Comparison of ENCODE assay signal across 11 cellular contexts in the genomic region with DNA sequence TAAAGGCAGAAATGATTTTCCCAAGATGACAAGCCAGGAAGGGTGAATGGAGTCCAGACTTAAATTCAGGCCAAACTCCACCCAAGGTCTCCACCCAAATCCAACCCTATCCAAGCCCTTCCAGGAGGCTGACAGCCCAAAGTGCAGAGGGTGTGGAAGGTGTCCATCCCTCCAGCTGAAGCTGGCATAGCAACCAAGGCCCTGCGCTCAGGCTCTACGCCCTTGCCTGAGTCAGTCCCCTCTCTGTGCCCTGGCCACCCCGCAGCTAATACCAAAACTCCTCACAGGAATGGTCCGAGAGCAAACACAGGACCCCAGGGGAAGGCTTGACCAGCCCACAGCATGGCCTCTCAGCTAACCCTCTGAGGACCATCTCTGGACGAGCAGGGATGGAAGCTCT. TPM values are rescaled to one million over a fixed set of nuclear protein-coding genes. Genes with fewer than 3 reads are reported as not detected.
A peak's percentile ranks its signal among the peaks of the same experiment; 100 is the strongest.
DNase-seq lines count a peak whose midpoint lies in the region; ATAC-seq and TF ChIP-seq lines count a peak whose summit lies in the region.
"Had no signal": no experiment of that assay in that cellular context is flagged by ENCODE, and none has a peak within 500 bp of the region (broad histone marks: within the 10 kb centered on the region; RNA-seq: fewer than 3 reads in every experiment).

No MANE protein-coding gene starts in this region.

- DNase-seq in colonic mucosa: peak; percentile 68
- no peak for DNase-seq in mesenchymal stem cell
- no peak for DNase-seq in smooth muscle cell (lab: John Stamatoyannopoulos, UW; ENCODE audit: unreplicated experiment)
- no peak for DNase-seq in effector memory CD4-positive, alpha-beta T cell
- DNase-seq in stimulated activated CD4-positive, alpha-beta T cell treated with anti-CD3 and anti-CD28 coated beads, Interleukin-1b, Interleukin-23, amount 100 ng/mL, for 48 hours: no peak
- DNase-seq: DMS53, NCI-H2227 treated with DMSO at 0.1 percent for 48 hours had no signal

- no peak overlapping the region for H2BK5ac ChIP-seq in mesenchymal stem cell (ENCODE audit: low read depth, low read length, poor library complexity, severe bottlenecking)

- H3K79me2 ChIP-seq in smooth muscle cell (ENCODE audit: low read depth): peaks cover 63% of the 10 kb centered on the region

- H3K4me1 ChIP-seq in colonic mucosa (peaks cover 8% of the 10 kb centered on the region), mesenchymal stem cell (ENCODE audit: control insufficient read depth, insufficient read depth, low read depth, low read length) (peaks cover 50% of the 10 kb centered on the region), smooth muscle cell (ENCODE audit: low read depth) (peaks cover 23% of the 10 kb centered on the region)
- H3K4me1 ChIP-seq in effector memory CD4-positive, alpha-beta T cell (ENCODE audit: control insufficient read depth, insufficient read depth, low read length, poor library complexity, severe bottlenecking): peaks cover 11% of the 10 kb centered on the region

- H3K4me2 ChIP-seq in mesenchymal stem cell (ENCODE audit: low read length, poor library complexity, severe bottlenecking): peak overlapping the region; percentile 48
- H3K4me2 ChIP-seq in smooth muscle cell: peak overlapping the region; percentile 86

- H3K14ac ChIP-seq in mesenchymal stem cell (ENCODE audit: low read length in 2 of 2): peak overlapping the region in 1 of 2 experiments; percentile 21

- H3K27ac ChIP-seq in KOPT-K1 (ENCODE audit: low read depth, low read length, poor library complexity, severe bottlenecking) (peak overlapping the region; percentile 41), colonic mucosa (no peak overlapping the region), mesenchymal stem cell (ENCODE audit: low read length, poor library complexity, severe bottlenecking) (peak overlapping the region; percentile 88), smooth muscle cell (ENCODE audit: low read depth) (no peak overlapping the region)
- no peak overlapping the region for H3K27ac ChIP-seq in effector memory CD4-positive, alpha-beta T cell (ENCODE audit: insufficient read depth, low read length, poor library complexity, severe bottlenecking)
- H3K27ac ChIP-seq: cardiac muscle cell had no signal

- intact Hi-C loops in colonic mucosa (cut with DNase I): no loop called here

- H2BK15ac ChIP-seq in mesenchymal stem cell (ENCODE audit: low read depth, poor library complexity, severe bottlenecking): no peak overlapping the region

- H3F3A ChIP-seq in smooth muscle cell (ENCODE audit: low read depth): no peaks in the 10 kb centered on the region

- H3K23ac ChIP-seq in mesenchymal stem cell (ENCODE audit: low read length in 2 of 2): peak overlapping the region in 1 of 2 experiments; percentile 67

- no peak overlapping the region for H2BK120ac ChIP-seq in mesenchymal stem cell (ENCODE audit: low read depth, low read length)

- H3K18ac ChIP-seq in mesenchymal stem cell (ENCODE audit: low read depth in 1 of 2, low read length in 2 of 2): no peak overlapping the region

- WGBS in mesenchymal stem cell: 96% methylated on average over 5 of the region's 5 CpGs
- 88% methylated on average over 5 of the region's 5 CpGs for WGBS in smooth muscle cell (ENCODE audit: low lambda C conversion rate)

- no peak overlapping the region for H4K8ac ChIP-seq in mesenchymal stem cell (ENCODE audit: low read length)

- H3K27me3 ChIP-seq in colonic mucosa (no peaks in the 10 kb centered on the region), mesenchymal stem cell (ENCODE audit: control insufficient read depth in 1 of 2, insufficient read depth in 1 of 2, low read length in 2 of 2) (peaks cover 0 to 8% of the 10 kb centered on the region in 2 experiments), smooth muscle cell (ENCODE audit: low read depth) (no peaks in the 10 kb centered on the region)
- H3K27me3 ChIP-seq in effector memory CD4-positive, alpha-beta T cell (replicated peaks; ENCODE audit: control insufficient read depth, insufficient read depth, low read length, poor library complexity, severe bottlenecking): no peaks in the 10 kb centered on the region

- no peaks in the 10 kb centered on the region for H3K9me3 ChIP-seq in KOPT-K1 (ENCODE audit: insufficient read depth, low read length, poor library complexity, severe bottlenecking)
- no peaks in the 10 kb centered on the region for H3K9me3 ChIP-seq in colonic mucosa
- no peaks in the 10 kb centered on the region for H3K9me3 ChIP-seq in mesenchymal stem cell (ENCODE audit: control insufficient read depth, low read length)
- no peaks in the 10 kb centered on the region for H3K9me3 ChIP-seq in smooth muscle cell (replicated peaks; ENCODE audit: low read depth)
- no peaks in the 10 kb centered on the region for H3K9me3 ChIP-seq in effector memory CD4-positive, alpha-beta T cell (ENCODE audit: control insufficient read depth, low read length)

- ATAC-seq in GM19324 (IDR thresholded peaks at IDR 0.05; ENCODE audit: low FRiP score, unreplicated experiment): no peak
- no peak for ATAC-seq in HG02571 (IDR thresholded peaks at IDR 0.05; ENCODE audit: unreplicated experiment)

- H3K9ac ChIP-seq in colonic mucosa (ENCODE audit: low read depth in 2 of 2, low read length in 2 of 2): peak overlapping the region in 1 of 2 donors; percentile 36
- H3K9ac ChIP-seq in mesenchymal stem cell (ENCODE audit: low read length): peak overlapping the region; percentile 78
- H3K9ac ChIP-seq in smooth muscle cell (ENCODE audit: low read depth): no peak overlapping the region

- H2AFZ ChIP-seq in mesenchymal stem cell (ENCODE audit: low read depth, low read length) (no peak overlapping the region), smooth muscle cell (ENCODE audit: low read depth) (no peak overlapping the region)

- H3K4me3 ChIP-seq in colonic mucosa (no peak overlapping the region), mesenchymal stem cell (ENCODE audit: insufficient read depth in 1 of 2, low read depth in 1 of 2, low read length in 2 of 2) (peak overlapping the region in 1 of 2 experiments; percentile 85), smooth muscle cell (no peak overlapping the region)
- H3K4me3 ChIP-seq in effector memory CD4-positive, alpha-beta T cell (ENCODE audit: insufficient read depth, low read depth, low read length, poor library complexity, severe bottlenecking): no peak overlapping the region
- H3K4me3 ChIP-seq: cardiac muscle cell had no signal

- no peak overlapping the region for H4K91ac ChIP-seq in mesenchymal stem cell (ENCODE audit: low read length)

- H2AK5ac ChIP-seq in mesenchymal stem cell (ENCODE audit: low read length, severe bottlenecking): peak overlapping the region; percentile 84

- no peaks in the 10 kb centered on the region for H3K36me3 ChIP-seq in KOPT-K1 (ENCODE audit: insufficient read depth, low read length)
- no peaks in the 10 kb centered on the region for H3K36me3 ChIP-seq in colonic mucosa
- peaks cover 0 to 23% of the 10 kb centered on the region in 2 experiments for H3K36me3 ChIP-seq in mesenchymal stem cell (ENCODE audit: control insufficient read depth in 1 of 2, insufficient read depth in 2 of 2, low read depth in 1 of 2, low read length in 2 of 2)
- no peaks in the 10 kb centered on the region for H3K36me3 ChIP-seq in smooth muscle cell (ENCODE audit: low read depth)
- no peaks in the 10 kb centered on the region for H3K36me3 ChIP-seq in effector memory CD4-positive, alpha-beta T cell (ENCODE audit: control insufficient read depth, insufficient read depth, low read length)
- H3K36me3 ChIP-seq: cardiac muscle cell had no signal

- TF ChIP-seq CTCF in colonic mucosa (IDR thresholded peaks at IDR 0.05): no peak
- no peak for TF ChIP-seq CTCF in smooth muscle cell (IDR thresholded peaks at IDR 0.05; ENCODE audit: borderline replicate concordance, insufficient read depth, poor library complexity, severe bottlenecking)

- peaks cover 58% of the 10 kb centered on the region for H4K20me1 ChIP-seq in smooth muscle cell (ENCODE audit: low read depth)

- peak overlapping the region in 1 of 2 experiments; percentile 64 for H2BK12ac ChIP-seq in mesenchymal stem cell (ENCODE audit: low read length in 2 of 2)

- no peak overlapping the region for H3K4ac ChIP-seq in mesenchymal stem cell (ENCODE audit: low read depth in 1 of 2, low read length in 2 of 2)

- H3K79me1 ChIP-seq in mesenchymal stem cell (replicated peaks; ENCODE audit: low read length, poor library complexity, severe bottlenecking): peaks cover 39% of the 10 kb centered on the region

RNA-seq across cellular contexts. Expression of gene SEPTIN8, which starts 2.1 kb away (rescaled TPM):
- total RNA-seq in colonic mucosa (10 to 100 TPM; 57.6 to 84.2 TPM), smooth muscle cell (68.1 and 71.5 TPM in 2 replicates)
- 56.6 TPM for polyA plus RNA-seq in mesenchymal stem cell (2013, experiment 1 of 2)
- 56.6 TPM for polyA plus RNA-seq in mesenchymal stem cell (2013, experiment 2 of 2)
- polyA plus RNA-seq in smooth muscle cell: 26.3 and 27.6 TPM in 2 replicates

RNA-seq across cellular contexts. Expression of gene CCNI2, which starts 27.7 kb away (rescaled TPM):
- total RNA-seq in colonic mucosa (10 to 100 TPM in 1 of 2 donors, 1 to 10 TPM in 1; 7.1 to 22.9 TPM), smooth muscle cell (0.36 and 0.81 TPM in 2 replicates)
- polyA plus RNA-seq in mesenchymal stem cell (2013, experiment 1 of 2): not detected
- not detected for polyA plus RNA-seq in mesenchymal stem cell (2013, experiment 2 of 2)
- 0.41 and 1.7 TPM in 2 replicates for polyA plus RNA-seq in smooth muscle cell
- total RNA-seq: cardiac muscle cell had no signal

RNA-seq across cellular contexts. Expression of gene KIF3A, which starts 37.5 kb away (rescaled TPM):
- total RNA-seq in colonic mucosa: 1 to 10 TPM; 4.0 to 5.2 TPM
- 8.1 TPM for polyA plus RNA-seq in mesenchymal stem cell (2013, experiment 1 of 2)
- polyA plus RNA-seq in mesenchymal stem cell (2013, experiment 2 of 2): 8.2 TPM
- 16.0 and 21.4 TPM in 2 replicates for total RNA-seq in smooth muscle cell
- 12.6 and 18.4 TPM in 2 replicates for polyA plus RNA-seq in smooth muscle cell

RNA-seq across cellular contexts. Expression of gene SOWAHA, which starts 38.2 kb away (rescaled TPM):
- 10 to 100 TPM; 12.4 to 30.7 TPM for total RNA-seq in colonic mucosa
- 0.01 TPM for polyA plus RNA-seq in mesenchymal stem cell (2013, experiment 1 of 2)
- 0.04 TPM for polyA plus RNA-seq in mesenchymal stem cell (2013, experiment 2 of 2)
- 1.5 and 2.2 TPM in 2 replicates for total RNA-seq in smooth muscle cell
- 0.43 and 0.71 TPM in 2 replicates for polyA plus RNA-seq in smooth muscle cell
- total RNA-seq: cardiac muscle cell had no signal
- polyA plus RNA-seq: cardiac muscle cell had no signal

RNA-seq across cellular contexts. Expression of gene SHROOM1, which starts 55.6 kb away (rescaled TPM):
- total RNA-seq in colonic mucosa (10 to 100 TPM; 36.9 to 64.1 TPM), smooth muscle cell (3.0 and 12.0 TPM in 2 replicates)
- 8.7 TPM for polyA plus RNA-seq in mesenchymal stem cell (2013, experiment 1 of 2)
- 10.3 TPM for polyA plus RNA-seq in mesenchymal stem cell (2013, experiment 2 of 2)
- 5.9 and 10.2 TPM in 2 replicates for polyA plus RNA-seq in smooth muscle cell

Comparison
In these comparisons a context has a peak if more than half of its experiments do, and no peak if none do; other contexts are left out.
1. H3K27ac ChIP-seq: peak in KOPT-K1 (single experiment) and mesenchymal stem cell (single experiment); none in colonic mucosa (single experiment), smooth muscle cell (single experiment) and effector memory CD4-positive, alpha-beta T cell (single experiment).